In the genomic region with DNA sequence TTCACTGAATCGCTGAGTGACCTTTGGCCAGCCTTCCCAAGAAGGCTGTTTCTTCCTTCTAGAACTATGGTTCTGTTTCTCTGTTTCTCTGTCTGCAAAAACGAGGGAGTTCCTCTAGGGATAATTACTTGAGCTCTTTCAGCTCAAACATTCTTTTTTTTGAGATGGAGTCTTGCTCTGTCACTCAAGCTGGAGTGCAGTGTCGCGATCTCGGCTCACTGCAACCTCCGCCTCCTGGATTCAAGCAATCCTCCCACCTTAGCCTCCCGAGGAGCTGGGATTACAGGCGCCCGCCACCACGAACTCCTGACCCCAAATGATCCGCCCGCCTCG, we compare ENCODE assay signal across 8 cellular contexts. TPM values are rescaled to one million over a fixed set of nuclear protein-coding genes. Genes with fewer than 3 reads are reported as not detected.
DNase-seq lines count a peak whose midpoint lies in the region; ATAC-seq, FAIRE-seq and TF ChIP-seq lines count a peak whose summit lies in the region.

No MANE protein-coding gene starts in this region.

- peaks cover 12% of the 10 kb centered on the region for H3K27me3 Mint-ChIP-seq in activated CD4-positive, alpha-beta memory T cell treated with anti-CD3 and anti-CD28 coated beads, Interleukin-2, amount 10 ng/mL, durations not matched to agents 7 days and 5 days
- peaks cover 5 to 10% (median 10%) of the 10 kb centered on the region in 3 donors for H3K27me3 Mint-ChIP-seq in immature natural killer cell (ENCODE audit: low read depth in 3 of 3)

- ATAC-seq in activated CD4-positive, CD25-positive, alpha-beta regulatory T cell treated with anti-CD3 and anti-CD28 coated beads, Interleukin-2, amount 50 U/mL, for 24 hours = peak; percentile 1

- CTCF ChIA-PET in activated CD4-positive, alpha-beta memory T cell treated with anti-CD3 and anti-CD28 coated beads, Interleukin-2, amount 10 ng/mL, durations not matched to agents 7 days and 5 days (lab: Charles Lee) = interaction anchor here (0.6 to 3.3 kb wide), 12 partner anchors 10 to 478 kb away, joined by 3 to 23 read pairs (median 5); a partner anchor contains a TSS

- H3K4me1 ChIP-seq in testis = peaks cover 6% of the 10 kb centered on the region

- no peaks in the 10 kb centered on the region for H3K27me3 ChIP-seq in testis

- H3K4me3 ChIP-seq in testis = peak overlapping the region; percentile 92

- WGBS in testis, 2 donors = 3 to 4% methylated on average over 13 of the region's 13 CpGs

- no peaks in the 10 kb centered on the region for H3K9me3 Mint-ChIP-seq in activated CD4-positive, alpha-beta memory T cell treated with anti-CD3 and anti-CD28 coated beads, Interleukin-2, amount 10 ng/mL, durations not matched to agents 7 days and 5 days
- H3K9me3 Mint-ChIP-seq in immature natural killer cell = no peaks in the 10 kb centered on the region

- H3K36me3 ChIP-seq in testis (ENCODE audit: low read depth, missing control alignments) = no peaks in the 10 kb centered on the region

- H3K9me3 ChIP-seq in testis = no peaks in the 10 kb centered on the region

- intact Hi-C loops in testis (cut with DNase I; ENCODE audit: low total_unique reads) = no loop called here

- peak overlapping the region; percentile 95 for H3K27ac Mint-ChIP-seq in activated CD4-positive, alpha-beta memory T cell treated with anti-CD3 and anti-CD28 coated beads, Interleukin-2, amount 10 ng/mL, durations not matched to agents 7 days and 5 days
- H3K27ac Mint-ChIP-seq in immature natural killer cell = peak overlapping the region; percentile 93 to 98 (median 95)

- H3K4me1 Mint-ChIP-seq in activated CD4-positive, alpha-beta memory T cell treated with anti-CD3 and anti-CD28 coated beads, Interleukin-2, amount 10 ng/mL, durations not matched to agents 7 days and 5 days = peaks cover 33% of the 10 kb centered on the region
- H3K4me1 Mint-ChIP-seq in immature natural killer cell = peaks cover 37 to 49% of the 10 kb centered on the region in 2 donors

- H3K4me3 Mint-ChIP-seq in activated CD4-positive, alpha-beta memory T cell treated with anti-CD3 and anti-CD28 coated beads, Interleukin-2, amount 10 ng/mL, durations not matched to agents 7 days and 5 days = peak overlapping the region; percentile 97
- H3K4me3 Mint-ChIP-seq in immature natural killer cell = peak overlapping the region; percentile 97 to 99 (median 99)

- TF ChIP-seq POLR2A in testis (IDR thresholded peaks at IDR 0.05) (no peak), H54 (IDR thresholded peaks at IDR 0.05; ENCODE audit: low read depth, low read length) (no peak)

- peak overlapping the region; percentile 75 to 78 for H3K27ac ChIP-seq in testis

- DNase-seq in activated CD4-positive, CD25-positive, alpha-beta regulatory T cell (lab: John Stamatoyannopoulos, UW) = no peak
- no peak for DNase-seq in activated CD4-positive, alpha-beta memory T cell treated with anti-CD3 and anti-CD28 coated beads, Interleukin-2, amount 10 ng/mL, durations not matched to agents 7 days and 5 days
- DNase-seq in immature natural killer cell = no peak
- DNase-seq in testis = no peak
- DNase-seq in NCI-H2081 treated with DMSO at 0.1 percent for 48 hours (lab: John Stamatoyannopoulos, UW) = no peak
- DNase-seq in H54 (ENCODE audit: insufficient read length, low spot score) = no peak
- DNase-seq in RPMI8226 = no peak

- POLR2A ChIA-PET in activated CD4-positive, alpha-beta memory T cell treated with anti-CD3 and anti-CD28 coated beads, Interleukin-2, amount 10 ng/mL, durations not matched to agents 7 days and 5 days (lab: Charles Lee) = interaction anchor here (0.6 to 5.6 kb wide), 32 partner anchors 13 to 1049 kb away, joined by 3 to 103 read pairs (median 4); a partner anchor contains a TSS

- no peak for FAIRE-seq in H54 (lab: Jason Lieb, UNC)

- no peak for TF ChIP-seq CTCF in testis (IDR thresholded peaks at IDR 0.05)

- H3K36me3 Mint-ChIP-seq in activated CD4-positive, alpha-beta memory T cell treated with anti-CD3 and anti-CD28 coated beads, Interleukin-2, amount 10 ng/mL, durations not matched to agents 7 days and 5 days (ENCODE audit: low read depth) = peaks cover 27% of the 10 kb centered on the region
- H3K36me3 Mint-ChIP-seq in immature natural killer cell = peaks cover 6 to 10% (median 8%) of the 10 kb centered on the region in 3 donors

RNA-seq across cellular contexts. Expression of a gene that starts 0.7 kb away (rescaled TPM):
- 10 to 100 TPM; 81.0 to 86.4 TPM for total RNA-seq in activated CD4-positive, alpha-beta memory T cell treated with anti-CD3 and anti-CD28 coated beads, Interleukin-2, amount 10 ng/mL, durations not matched to agents 7 days and 5 days
- polyA plus RNA-seq in immature natural killer cell (100 to 1,000 TPM; 174 to 205 (median 183) TPM), testis (ENCODE audit: insufficient read depth, low read depth, low replicate concordance) (126 TPM)
- 100 to 1,000 TPM in 1 of 2 donors, 10 to 100 TPM in 1; 96.5 to 113 TPM for total RNA-seq in testis

RNA-seq across cellular contexts. Expression of a gene that starts 15.6 kb away (rescaled TPM):
- 1 to 10 TPM; 5.8 to 6.7 TPM for total RNA-seq in activated CD4-positive, alpha-beta memory T cell treated with anti-CD3 and anti-CD28 coated beads, Interleukin-2, amount 10 ng/mL, durations not matched to agents 7 days and 5 days
- polyA plus RNA-seq in immature natural killer cell (1 to 10 TPM in 1 of 3 donors, under 1 TPM in 1, not detected in 1; 0.49 to 1.1 TPM), testis (ENCODE audit: insufficient read depth, low read depth, low replicate concordance) (28.7 TPM)
- total RNA-seq in testis = 10 to 100 TPM; 28.3 to 31.7 TPM

RNA-seq across cellular contexts. Expression of a gene that starts 59.0 kb away (rescaled TPM):
- total RNA-seq in activated CD4-positive, alpha-beta memory T cell treated with anti-CD3 and anti-CD28 coated beads, Interleukin-2, amount 10 ng/mL, durations not matched to agents 7 days and 5 days = not detected
- polyA plus RNA-seq in immature natural killer cell (not detected), testis (ENCODE audit: insufficient read depth, low read depth, low replicate concordance) (15.9 TPM)
- 10 to 100 TPM; 48.0 to 67.3 TPM for total RNA-seq in testis

Comparison
In these comparisons a context has a peak if more than half of its experiments do, and no peak if none do; other contexts are left out.
1. RNA of a gene that starts 59.0 kb away (total RNA-seq): 48.0 to 67.3 TPM in testis; not detected in activated CD4-positive, alpha-beta memory T cell treated with anti-CD3 and anti-CD28 coated beads, Interleukin-2, amount 10 ng/mL, durations not matched to agents 7 days and 5 days; every median in the first group is over 10 times any median in the second.